9 cellular contexts compared by ENCODE assay signal in the genomic region with DNA sequence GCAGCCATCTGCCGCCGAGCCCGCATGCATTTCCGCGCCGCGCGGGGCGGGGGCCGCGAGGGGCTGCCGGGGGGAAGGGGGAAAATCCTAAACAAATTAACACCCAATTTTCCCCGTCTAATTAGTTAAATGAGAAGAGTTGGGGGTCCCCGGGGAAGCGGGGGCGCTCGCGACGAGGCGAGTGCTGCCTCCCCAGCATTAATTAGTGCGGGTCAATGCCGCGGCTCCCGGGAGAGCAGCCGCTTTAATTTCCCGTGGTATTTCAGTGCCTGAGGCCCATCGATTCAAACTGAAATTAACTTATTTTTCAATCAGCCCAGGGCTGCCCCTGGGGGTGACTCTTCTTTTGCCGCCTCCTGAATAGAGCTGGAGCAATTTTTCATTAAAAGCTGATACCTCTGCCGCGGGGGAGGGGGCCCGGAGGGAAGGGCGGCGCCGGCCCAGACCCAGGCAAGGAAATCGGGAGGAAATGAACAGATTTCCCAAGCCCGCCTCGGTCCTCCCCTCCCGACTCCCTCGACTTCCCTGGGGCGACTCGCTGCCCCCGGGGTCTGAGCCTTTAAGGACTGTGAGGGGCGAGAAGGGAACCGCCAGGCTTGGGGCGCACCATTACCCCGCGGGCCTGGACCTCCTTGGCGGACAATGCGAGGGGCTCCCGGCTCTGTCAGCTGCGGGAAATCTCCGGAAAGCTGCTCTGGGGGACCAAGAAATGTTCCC. TPM values are rescaled to one million over a fixed set of nuclear protein-coding genes. Genes with fewer than 3 reads are reported as not detected.
DNase-seq lines count a peak whose midpoint lies in the region; ATAC-seq and TF ChIP-seq lines count a peak whose summit lies in the region.
"Had no signal": no experiment of that assay in that cellular context is flagged by ENCODE, and none has a peak within 500 bp of the region (broad histone marks: within the 10 kb centered on the region; RNA-seq: fewer than 3 reads in every experiment).

No MANE protein-coding gene starts in this region.

- peaks cover 7% of the 10 kb centered on the region for H3K4me1 Mint-ChIP-seq in activated CD4-positive, alpha-beta T cell treated with anti-CD3 and anti-CD28 coated beads for 36 hours

- H3K9me3 Mint-ChIP-seq in activated CD4-positive, alpha-beta T cell treated with anti-CD3 and anti-CD28 coated beads for 36 hours (ENCODE audit: low read depth): no peaks in the 10 kb centered on the region

- peak overlapping the region; percentile 53 for H3K4me3 ChIP-seq in astrocyte of the cerebellum (ENCODE audit: low read depth, low read length)
- H3K4me3 ChIP-seq in liver (ENCODE audit: low read depth in 1 of 3, low read length in 3 of 3): peak overlapping the region in 2 of 3 donors; percentile 48 to 72
- H3K4me3 ChIP-seq in tibial artery: peak overlapping the region; percentile 45 to 59

- H3K9ac ChIP-seq in liver (ENCODE audit: low read depth in 1 of 2, low read length in 2 of 2): no peak overlapping the region

- no peak for TF ChIP-seq RAD21 in liver (IDR thresholded peaks at IDR 0.05)

- no peak overlapping the region for H3K27ac ChIP-seq in liver (ENCODE audit: low read depth in 1 of 2, low read length in 2 of 2)
- no peak overlapping the region for H3K27ac ChIP-seq in tibial artery

- H3K4me1 ChIP-seq in liver (ENCODE audit: control insufficient read depth in 4 of 4, insufficient read depth in 4 of 4, low read length in 3 of 4): peaks cover 0 to 12% (median 4%) of the 10 kb centered on the region in 4 donors
- peaks cover 0 to 19% (median 17%) of the 10 kb centered on the region in 4 donors for H3K4me1 ChIP-seq in tibial artery

- H3K27ac Mint-ChIP-seq in activated CD4-positive, alpha-beta T cell treated with anti-CD3 and anti-CD28 coated beads for 36 hours: no peak overlapping the region

- WGBS in liver: 8% methylated on average over 52 of the region's 52 CpGs

- peak overlapping the region; percentile 69 for H3K4me3 Mint-ChIP-seq in activated CD4-positive, alpha-beta T cell treated with anti-CD3 and anti-CD28 coated beads for 36 hours

- intact Hi-C loops in activated CD4-positive, alpha-beta T cell treated with anti-CD3 and anti-CD28 coated beads for 36 hours (cut with DNase I, micrococcal nuclease): loop anchor here in 1 of 2 experiments (1.0 kb wide), 5 partner anchors 41 to 235 kb away; a partner anchor contains a TSS
- intact Hi-C loops in tibial artery (cut with DNase I; ENCODE audit: low total_unique reads): no loop called here

- POLR2A ChIA-PET in activated CD4-positive, alpha-beta T cell treated with anti-CD3 and anti-CD28 coated beads for 36 hours (lab: Charles Lee): interaction anchor here (0.8 kb wide), 1 partner anchor 16 kb away, joined by 3 read pairs; no protein-coding TSS in a partner anchor

- H3K27me3 Mint-ChIP-seq in activated CD4-positive, alpha-beta T cell treated with anti-CD3 and anti-CD28 coated beads for 36 hours: peaks cover 3% of the 10 kb centered on the region

- no peak for ATAC-seq in activated CD4-positive, alpha-beta T cell treated with anti-CD3 and anti-CD28 coated beads for 36 hours
- ATAC-seq in HG03039 (IDR thresholded peaks at IDR 0.05; ENCODE audit: unreplicated experiment) (no peak), HG02763 (IDR thresholded peaks at IDR 0.05; ENCODE audit: unreplicated experiment) (no peak)

- in situ Hi-C loops in astrocyte of the cerebellum (cut with HindIII; ENCODE audit: low sequenced_read_pairs): no loop called here

- H3K36me3 ChIP-seq in liver (ENCODE audit: control insufficient read depth in 4 of 4, insufficient read depth in 3 of 4, low read depth in 1 of 4, low read length in 3 of 4): no peaks in the 10 kb centered on the region
- no peaks in the 10 kb centered on the region for H3K36me3 ChIP-seq in tibial artery

- CTCF ChIA-PET in activated CD4-positive, alpha-beta T cell treated with anti-CD3 and anti-CD28 coated beads for 36 hours (lab: Charles Lee): interaction anchor here (0.6 to 2.2 kb wide), 10 partner anchors 9 to 526 kb away, joined by 3 to 9 read pairs (median 3); no protein-coding TSS in a partner anchor

- no peak for DNase-seq in activated CD4-positive, alpha-beta T cell treated with anti-CD3 and anti-CD28 coated beads for 36 hours
- DNase-seq in activated CD4-positive, alpha-beta T cell treated with anti-CD3 and anti-CD28 coated beads for 4 hours: no peak
- DNase-seq in astrocyte of the cerebellum (ENCODE audit: low read depth) (no peak), tibial artery (no peak), NCI-H345 treated with DMSO at 0.1 percent for 48 hours (lab: John Stamatoyannopoulos, UW; ENCODE audit: unreplicated experiment) (no peak)

- TF ChIP-seq CTCF in astrocyte of the cerebellum (IDR thresholded peaks at IDR 0.05; ENCODE audit: low read depth, low read length, missing control alignments) (no peak), liver (IDR thresholded peaks at IDR 0.05; ENCODE audit: low read depth, low read length, missing input control) (no peak), tibial artery (IDR thresholded peaks at IDR 0.05) (no peak)

- no peaks in the 10 kb centered on the region for H3K27me3 ChIP-seq in liver (ENCODE audit: control insufficient read depth in 4 of 4, insufficient read depth in 4 of 4, low read length in 3 of 4)
- peaks cover 0 to 22% of the 10 kb centered on the region in 2 donors for H3K27me3 ChIP-seq in tibial artery

- H3K9me3 ChIP-seq in liver (ENCODE audit: control insufficient read depth in 4 of 4, low read length in 3 of 4): no peaks in the 10 kb centered on the region
- no peaks in the 10 kb centered on the region for H3K9me3 ChIP-seq in tibial artery

- H3K36me3 Mint-ChIP-seq in activated CD4-positive, alpha-beta T cell treated with anti-CD3 and anti-CD28 coated beads for 36 hours (ENCODE audit: low read depth): no peaks in the 10 kb centered on the region

TF ChIP-seq in liver, 16 proteins besides CTCF, POLR2A, EP300 and RAD21:
- TF ChIP-seq TAF1 (conservative IDR thresholded peaks at IDR 0.05) (no peak), HNF4G (IDR thresholded peaks at IDR 0.05) (no peak), YY1 (IDR thresholded peaks at IDR 0.05) (no peak), NR2F2 (IDR thresholded peaks at IDR 0.05) (no peak), GABPA (IDR thresholded peaks at IDR 0.05 in 1 of 2, conservative IDR thresholded peaks at IDR 0.05 in 1 of 2) (no peak), FOXA2 (IDR thresholded peaks at IDR 0.05) (no peak), SP1 (IDR thresholded peaks at IDR 0.05) (no peak), FOXA1 (IDR thresholded peaks at IDR 0.05) (no peak), RXRA (IDR thresholded peaks at IDR 0.05) (no peak)
- TF ChIP-seq, protein P1, sequence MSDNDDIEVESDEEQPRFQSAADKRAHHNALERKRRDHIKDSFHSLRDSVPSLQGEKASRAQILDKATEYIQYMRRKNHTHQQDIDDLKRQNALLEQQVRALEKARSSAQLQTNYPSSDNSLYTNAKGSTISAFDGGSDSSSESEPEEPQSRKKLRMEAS (IDR thresholded peaks at IDR 0.05): no peak
- TF ChIP-seq, protein P2, sequence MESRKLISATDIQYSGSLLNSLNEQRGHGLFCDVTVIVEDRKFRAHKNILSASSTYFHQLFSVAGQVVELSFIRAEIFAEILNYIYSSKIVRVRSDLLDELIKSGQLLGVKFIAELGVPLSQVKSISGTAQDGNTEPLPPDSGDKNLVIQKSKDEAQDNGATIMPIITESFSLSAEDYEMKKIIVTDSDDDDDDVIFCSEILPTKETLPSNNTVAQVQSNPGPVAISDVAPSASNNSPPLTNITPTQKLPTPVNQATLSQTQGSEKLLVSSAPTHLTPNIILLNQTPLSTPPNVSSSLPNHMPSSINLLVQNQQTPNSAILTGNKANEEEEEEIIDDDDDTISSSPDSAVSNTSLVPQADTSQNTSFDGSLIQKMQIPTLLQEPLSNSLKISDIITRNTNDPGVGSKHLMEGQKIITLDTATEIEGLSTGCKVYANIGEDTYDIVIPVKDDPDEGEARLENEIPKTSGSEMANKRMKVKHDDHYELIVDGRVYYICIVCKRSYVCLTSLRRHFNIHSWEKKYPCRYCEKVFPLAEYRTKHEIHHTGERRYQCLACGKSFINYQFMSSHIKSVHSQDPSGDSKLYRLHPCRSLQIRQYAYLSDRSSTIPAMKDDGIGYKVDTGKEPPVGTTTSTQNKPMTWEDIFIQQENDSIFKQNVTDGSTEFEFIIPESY (IDR thresholded peaks at IDR 0.05): no peak
- TF ChIP-seq, protein P3, sequence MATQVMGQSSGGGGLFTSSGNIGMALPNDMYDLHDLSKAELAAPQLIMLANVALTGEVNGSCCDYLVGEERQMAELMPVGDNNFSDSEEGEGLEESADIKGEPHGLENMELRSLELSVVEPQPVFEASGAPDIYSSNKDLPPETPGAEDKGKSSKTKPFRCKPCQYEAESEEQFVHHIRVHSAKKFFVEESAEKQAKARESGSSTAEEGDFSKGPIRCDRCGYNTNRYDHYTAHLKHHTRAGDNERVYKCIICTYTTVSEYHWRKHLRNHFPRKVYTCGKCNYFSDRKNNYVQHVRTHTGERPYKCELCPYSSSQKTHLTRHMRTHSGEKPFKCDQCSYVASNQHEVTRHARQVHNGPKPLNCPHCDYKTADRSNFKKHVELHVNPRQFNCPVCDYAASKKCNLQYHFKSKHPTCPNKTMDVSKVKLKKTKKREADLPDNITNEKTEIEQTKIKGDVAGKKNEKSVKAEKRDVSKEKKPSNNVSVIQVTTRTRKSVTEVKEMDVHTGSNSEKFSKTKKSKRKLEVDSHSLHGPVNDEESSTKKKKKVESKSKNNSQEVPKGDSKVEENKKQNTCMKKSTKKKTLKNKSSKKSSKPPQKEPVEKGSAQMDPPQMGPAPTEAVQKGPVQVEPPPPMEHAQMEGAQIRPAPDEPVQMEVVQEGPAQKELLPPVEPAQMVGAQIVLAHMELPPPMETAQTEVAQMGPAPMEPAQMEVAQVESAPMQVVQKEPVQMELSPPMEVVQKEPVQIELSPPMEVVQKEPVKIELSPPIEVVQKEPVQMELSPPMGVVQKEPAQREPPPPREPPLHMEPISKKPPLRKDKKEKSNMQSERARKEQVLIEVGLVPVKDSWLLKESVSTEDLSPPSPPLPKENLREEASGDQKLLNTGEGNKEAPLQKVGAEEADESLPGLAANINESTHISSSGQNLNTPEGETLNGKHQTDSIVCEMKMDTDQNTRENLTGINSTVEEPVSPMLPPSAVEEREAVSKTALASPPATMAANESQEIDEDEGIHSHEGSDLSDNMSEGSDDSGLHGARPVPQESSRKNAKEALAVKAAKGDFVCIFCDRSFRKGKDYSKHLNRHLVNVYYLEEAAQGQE (IDR thresholded peaks at IDR 0.05): no peak

RNA-seq across cellular contexts. Expression of a gene that starts 18.9 kb away (rescaled TPM):
- not detected for total RNA-seq in activated CD4-positive, alpha-beta T cell treated with anti-CD3 and anti-CD28 coated beads for 36 hours
- not detected for total RNA-seq in liver
- not detected for polyA plus RNA-seq in liver
- total RNA-seq: SK-MEL-5 had no signal

RNA-seq across cellular contexts. Expression of a gene that starts 44.6 kb away (rescaled TPM):
- 10 to 100 TPM; 43.0 to 43.1 TPM for total RNA-seq in activated CD4-positive, alpha-beta T cell treated with anti-CD3 and anti-CD28 coated beads for 36 hours
- 10 to 100 TPM; 24.7 to 33.6 TPM for total RNA-seq in liver
- polyA plus RNA-seq in liver: 10 to 100 TPM; 20.4 to 34.4 TPM
